In genomic region chr2:138931284-138932256, GRCh38 we compare ENCODE assay signal across 16 cellular contexts.
A peak's percentile ranks its signal among the peaks of the same experiment; 100 is the strongest.
DNase-seq lines count a peak whose midpoint lies in the region; ATAC-seq and TF ChIP-seq lines count a peak whose summit lies in the region.
"Had no signal": no experiment of that assay in that cellular context is flagged by ENCODE, and none has a peak within 500 bp of the region (broad histone marks: within the 10 kb centered on the region; RNA-seq: fewer than 3 reads in every experiment).

No MANE protein-coding gene starts in this region.

- H4K91ac ChIP-seq in neuronal stem cell (ENCODE audit: low read depth, low read length, poor library complexity): no peak overlapping the region

- no peak overlapping the region for H3K4me3 Mint-ChIP-seq in WTC11
- H3K4me3 Mint-ChIP-seq in mesothelial cell of epicardium: no peak overlapping the region
- H3K4me3 Mint-ChIP-seq: B cell; CD4-positive, alpha-beta T cell had no signal

- H3K4me3 ChIP-seq in neuronal stem cell (ENCODE audit: low read length in 2 of 2): no peak overlapping the region
- H3K4me3 ChIP-seq: GM23248 had no signal

- CTCF ChIA-PET in WTC11 (lab: Charles Lee): interaction anchor here (1.6 kb wide), 1 partner anchor 101 kb away, joined by 5 read pairs; no protein-coding TSS in a partner anchor

- peak overlapping the region; percentile 12 for H3K9ac ChIP-seq in neuronal stem cell (ENCODE audit: low read depth, low read length, poor library complexity)
- H3K9ac ChIP-seq: GM23248 had no signal

- H4K8ac ChIP-seq in neuronal stem cell (ENCODE audit: low read depth, low read length): no peak overlapping the region

- peak overlapping the region; percentile 67 for H3K18ac ChIP-seq in neuronal stem cell (ENCODE audit: low read length)

- DNase-seq in ELF-1 (ENCODE audit: low read depth, low spot score) (peak; percentile 54), NCI-H524 (lab: John Stamatoyannopoulos, UW) (peak; percentile 43 to 89), WTC11 (ENCODE audit: low spot score) (peak; percentile 14), neuronal stem cell (ENCODE audit: low spot score) (no peak), mesothelial cell of epicardium (ENCODE audit: low spot score in 2 of 2, unreplicated experiment in 2 of 2) (no peak), NCI-H345 treated with DMSO at 0.1 percent for 48 hours (lab: John Stamatoyannopoulos, UW; ENCODE audit: unreplicated experiment) (no peak)
- DNase-seq: C1 segment of cervical spinal cord; Calu3; CD4-positive, alpha-beta T cell; DND-41; GF-D8; GM23248; H7; IMR-90 had no signal

- no peak overlapping the region for H3K27ac Mint-ChIP-seq in WTC11
- H3K27ac Mint-ChIP-seq in mesothelial cell of epicardium: no peak overlapping the region
- H3K27ac Mint-ChIP-seq: B cell; CD4-positive, alpha-beta T cell had no signal

- H3K4me1 ChIP-seq in neuronal stem cell (ENCODE audit: control insufficient read depth in 2 of 2, insufficient read depth in 1 of 2, low read depth in 1 of 2, low read length in 2 of 2): no peaks in the 10 kb centered on the region

- H2BK12ac ChIP-seq in neuronal stem cell (ENCODE audit: low read length): no peak overlapping the region

- TF ChIP-seq CTCF in WTC11 (IDR thresholded peaks at IDR 0.05) (no peak), mesothelial cell of epicardium (IDR thresholded peaks at IDR 0.05; ENCODE audit: unreplicated experiment) (no peak)

- H3K4me2 ChIP-seq in neuronal stem cell (ENCODE audit: insufficient read depth, low read length, poor library complexity, severe bottlenecking): no peak overlapping the region

- no peaks in the 10 kb centered on the region for H3K27me3 ChIP-seq in neuronal stem cell (ENCODE audit: control insufficient read depth in 3 of 3, insufficient read depth in 3 of 3, low read depth in 1 of 3, low read length in 3 of 3)

- H2BK5ac ChIP-seq in neuronal stem cell (ENCODE audit: low read length): no peak overlapping the region

- H3K9me3 Mint-ChIP-seq in WTC11: no peaks in the 10 kb centered on the region
- no peaks in the 10 kb centered on the region for H3K9me3 Mint-ChIP-seq in mesothelial cell of epicardium

- H3K36me3 Mint-ChIP-seq in WTC11 (no peaks in the 10 kb centered on the region), mesothelial cell of epicardium (no peaks in the 10 kb centered on the region)

- H2AFZ ChIP-seq in neuronal stem cell (ENCODE audit: low read length): no peak overlapping the region
- H2AFZ ChIP-seq: GM23248 had no signal

- H3K27me3 Mint-ChIP-seq in WTC11 (ENCODE audit: low read depth) (no peaks in the 10 kb centered on the region), mesothelial cell of epicardium (ENCODE audit: low read depth) (no peaks in the 10 kb centered on the region)
- H3K27me3 Mint-ChIP-seq: B cell; CD4-positive, alpha-beta T cell had no signal

- no peaks in the 10 kb centered on the region for H3K9me3 ChIP-seq in neuronal stem cell (replicated peaks in 1 of 2; ENCODE audit: control insufficient read depth in 2 of 2, insufficient read depth in 1 of 2, low read depth in 1 of 2, low read length in 2 of 2)

- no peaks in the 10 kb centered on the region for H3K79me1 ChIP-seq in neuronal stem cell (ENCODE audit: low read depth, low read length)

- H3K4me1 Mint-ChIP-seq in WTC11 (peaks cover 6% of the 10 kb centered on the region), mesothelial cell of epicardium (peaks cover 5% of the 10 kb centered on the region)
- H3K4me1 Mint-ChIP-seq: B cell had no signal

- POLR2A ChIA-PET in WTC11 (lab: Charles Lee): no interaction called here

- no peak overlapping the region for H3K27ac ChIP-seq in neuronal stem cell (replicated peaks; ENCODE audit: low read length)
- H3K27ac ChIP-seq: GM23248 had no signal

- no peaks in the 10 kb centered on the region for H3K36me3 ChIP-seq in neuronal stem cell (replicated peaks in 1 of 2; ENCODE audit: control insufficient read depth in 2 of 2, insufficient read depth in 2 of 2, low read length in 2 of 2)

- no peak overlapping the region for H2AK5ac ChIP-seq in neuronal stem cell (ENCODE audit: low read depth, low read length)

- no peak overlapping the region for H3K14ac ChIP-seq in neuronal stem cell (ENCODE audit: low read length)

- no peak overlapping the region for H2BK15ac ChIP-seq in neuronal stem cell (ENCODE audit: low read length)

- H2BK120ac ChIP-seq in neuronal stem cell (ENCODE audit: low read depth, low read length): no peak overlapping the region

- WGBS in neuronal stem cell (ENCODE audit: extremely low coverage in 2 of 2, insufficient read length in 2 of 2, insufficient replicate concordance in 1 of 2), 2 donors: no CpG with 5 or more reads among the region's 18 CpGs

- no peak overlapping the region for H3K4ac ChIP-seq in neuronal stem cell (ENCODE audit: low read length)

- no peak overlapping the region for H3K23ac ChIP-seq in neuronal stem cell (ENCODE audit: low read depth, low read length, poor library complexity)

- ATAC-seq in WTC11 (peak; percentile 50), GM21515 (IDR thresholded peaks at IDR 0.05; ENCODE audit: unreplicated experiment) (no peak)

TF ChIP-seq in WTC11, 78 proteins besides CTCF, POLR2A, EP300 and RAD21 (continues in another document):
- TF ChIP-seq FOXP4 (CRISPR knock-in tag; IDR thresholded peaks at IDR 0.05) (no peak), ZNF396 (CRISPR knock-in tag; IDR thresholded peaks at IDR 0.05; ENCODE audit: borderline replicate concordance) (no peak), PREB (CRISPR knock-in tag; IDR thresholded peaks at IDR 0.05; ENCODE audit: borderline replicate concordance) (no peak), ETV6 (CRISPR knock-in tag; IDR thresholded peaks at IDR 0.05) (no peak), ZNF121 (CRISPR knock-in tag; IDR thresholded peaks at IDR 0.05) (no peak), MAX (CRISPR knock-in tag; IDR thresholded peaks at IDR 0.05) (no peak), AFF4 (CRISPR knock-in tag; IDR thresholded peaks at IDR 0.05; ENCODE audit: borderline replicate concordance) (no peak)

Comparison
In these comparisons a context has a peak if more than half of its experiments do, and no peak if none do; other contexts are left out.
1. DNase-seq: peak in ELF-1 (single experiment), NCI-H524 (2 of 2) and WTC11 (single experiment); none in neuronal stem cell (single experiment), mesothelial cell of epicardium (0 of 2) and NCI-H345 treated with DMSO at 0.1 percent for 48 hours (single experiment).